ENCODE assay signal across 10 cellular contexts in the genomic region with DNA sequence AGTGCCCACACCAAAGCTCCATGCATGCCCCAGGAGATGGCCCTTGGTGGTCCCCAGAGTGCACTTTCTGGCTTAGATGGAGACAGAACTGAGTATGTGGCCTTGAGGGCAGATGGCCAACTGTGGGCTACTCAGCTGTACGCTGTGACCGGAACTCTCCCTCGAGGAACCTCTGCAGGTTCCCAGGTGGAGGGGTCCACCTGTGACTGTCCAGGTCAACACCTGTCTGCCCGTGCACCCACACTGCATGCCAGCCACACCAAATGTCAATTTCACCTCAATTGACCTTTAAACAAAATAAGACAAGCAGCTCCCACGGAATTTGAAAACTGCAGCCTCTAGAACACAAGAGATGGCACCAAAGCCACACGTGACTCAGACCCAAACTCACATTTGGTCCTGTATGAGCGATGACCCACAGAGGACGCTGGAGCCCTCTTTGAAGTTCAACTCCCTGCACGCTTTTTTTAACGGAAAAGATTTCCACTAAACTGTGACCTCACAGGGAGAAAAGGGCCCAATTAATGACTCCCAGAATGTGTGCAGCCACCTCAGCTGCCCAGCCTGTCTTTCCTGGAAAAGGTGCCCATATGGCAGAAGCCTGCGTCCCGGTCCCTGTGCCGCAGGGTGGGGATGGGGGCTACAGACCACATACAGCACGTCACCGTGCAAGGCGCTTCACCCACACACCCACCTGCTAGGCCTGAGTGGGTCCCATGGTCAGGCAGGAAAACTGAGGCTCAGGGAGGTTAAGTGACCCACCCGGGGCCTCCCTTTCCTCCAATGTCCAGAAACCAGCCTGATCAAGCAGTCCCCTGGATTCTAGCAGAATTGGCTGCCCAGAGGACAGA. TPM values are rescaled to one million over a fixed set of nuclear protein-coding genes. Genes with fewer than 3 reads are reported as not detected.
DNase-seq lines count a peak whose midpoint lies in the region; ATAC-seq lines count a peak whose summit lies in the region.
"Had no signal": no experiment of that assay in that cellular context is flagged by ENCODE, and none has a peak within 500 bp of the region (broad histone marks: within the 10 kb centered on the region; RNA-seq: fewer than 3 reads in every experiment).

No MANE protein-coding gene starts in this region.

- POLR2A ChIA-PET in activated CD4-positive, alpha-beta T cell treated with anti-CD3 and anti-CD28 coated beads for 36 hours (lab: Charles Lee) = no interaction called here

- H3K4me1 Mint-ChIP-seq in activated CD4-positive, alpha-beta T cell treated with anti-CD3 and anti-CD28 coated beads for 36 hours = peaks cover 43% of the 10 kb centered on the region
- peaks cover 35% of the 10 kb centered on the region for H3K4me1 Mint-ChIP-seq in activated naive CD8-positive, alpha-beta T cell treated with anti-CD3 and anti-CD28 coated beads, Interleukin-2, amount 50 U/mL, for 24 hours
- H3K4me1 Mint-ChIP-seq in stimulated activated effector memory CD8-positive, alpha-beta T cell treated with anti-CD3 and anti-CD28 coated beads, Interleukin-12 subunit alpha, Interleukin-12 subunit beta, amount 100 ng/mL, for 72 hours = peaks cover 41% of the 10 kb centered on the region

- H3K27me3 Mint-ChIP-seq in activated CD4-positive, alpha-beta T cell treated with anti-CD3 and anti-CD28 coated beads for 36 hours = peaks cover 7% of the 10 kb centered on the region
- H3K27me3 Mint-ChIP-seq in activated naive CD8-positive, alpha-beta T cell treated with anti-CD3 and anti-CD28 coated beads, Interleukin-2, amount 50 U/mL, for 24 hours = peaks cover 4% of the 10 kb centered on the region
- H3K27me3 Mint-ChIP-seq: activated CD4-positive, alpha-beta T cell treated with anti-CD3 and anti-CD28 coated beads, Interleukin-2, amount 10 ng/mL, durations not matched to agents 7 days and 5 days had no signal

- CTCF ChIA-PET in activated CD4-positive, alpha-beta T cell treated with anti-CD3 and anti-CD28 coated beads for 36 hours (lab: Charles Lee) = interaction anchor here (1.2 to 2.6 kb wide), 6 partner anchors 10 to 187 kb away, joined by 3 to 18 read pairs (median 6); a partner anchor contains a TSS

- H3K9me3 Mint-ChIP-seq in activated CD4-positive, alpha-beta T cell treated with anti-CD3 and anti-CD28 coated beads for 36 hours (ENCODE audit: low read depth) = no peaks in the 10 kb centered on the region
- H3K9me3 Mint-ChIP-seq in activated naive CD8-positive, alpha-beta T cell treated with anti-CD3 and anti-CD28 coated beads, Interleukin-2, amount 50 U/mL, for 24 hours = no peaks in the 10 kb centered on the region
- no peaks in the 10 kb centered on the region for H3K9me3 Mint-ChIP-seq in stimulated activated effector memory CD8-positive, alpha-beta T cell treated with anti-CD3 and anti-CD28 coated beads, Interleukin-12 subunit alpha, Interleukin-12 subunit beta, amount 100 ng/mL, for 72 hours
- H3K9me3 Mint-ChIP-seq: activated CD4-positive, alpha-beta T cell treated with anti-CD3 and anti-CD28 coated beads, Interleukin-2, amount 10 ng/mL, durations not matched to agents 7 days and 5 days had no signal

- H3K27ac Mint-ChIP-seq in activated CD4-positive, alpha-beta T cell treated with anti-CD3 and anti-CD28 coated beads for 36 hours = peak overlapping the region; percentile 76
- peak overlapping the region; percentile 77 for H3K27ac Mint-ChIP-seq in activated naive CD8-positive, alpha-beta T cell treated with anti-CD3 and anti-CD28 coated beads, Interleukin-2, amount 50 U/mL, for 24 hours
- peak overlapping the region; percentile 81 for H3K27ac Mint-ChIP-seq in stimulated activated effector memory CD8-positive, alpha-beta T cell treated with anti-CD3 and anti-CD28 coated beads, Interleukin-12 subunit alpha, Interleukin-12 subunit beta, amount 100 ng/mL, for 72 hours
- H3K27ac Mint-ChIP-seq: activated CD4-positive, alpha-beta T cell treated with anti-CD3 and anti-CD28 coated beads, Interleukin-2, amount 10 ng/mL, durations not matched to agents 7 days and 5 days had no signal

- ATAC-seq in activated CD4-positive, alpha-beta T cell treated with anti-CD3 and anti-CD28 coated beads for 36 hours = no peak
- ATAC-seq in HG02973 (IDR thresholded peaks at IDR 0.05; ENCODE audit: unreplicated experiment) (peak; percentile 8), HG03457 (IDR thresholded peaks at IDR 0.05; ENCODE audit: unreplicated experiment) (no peak)
- ATAC-seq in activated naive CD8-positive, alpha-beta T cell treated with anti-CD3 and anti-CD28 coated beads, Interleukin-2, amount 50 U/mL, for 24 hours = no peak
- peak; percentile 14 for ATAC-seq in stimulated activated effector memory CD8-positive, alpha-beta T cell treated with anti-CD3 and anti-CD28 coated beads, Interleukin-12 subunit alpha, Interleukin-12 subunit beta, amount 100 ng/mL, for 72 hours

- peaks cover 25% of the 10 kb centered on the region for H3K36me3 Mint-ChIP-seq in activated CD4-positive, alpha-beta T cell treated with anti-CD3 and anti-CD28 coated beads for 36 hours (ENCODE audit: low read depth)
- H3K36me3 Mint-ChIP-seq in activated naive CD8-positive, alpha-beta T cell treated with anti-CD3 and anti-CD28 coated beads, Interleukin-2, amount 50 U/mL, for 24 hours (ENCODE audit: low read depth) = peaks cover 18% of the 10 kb centered on the region
- H3K36me3 Mint-ChIP-seq in stimulated activated effector memory CD8-positive, alpha-beta T cell treated with anti-CD3 and anti-CD28 coated beads, Interleukin-12 subunit alpha, Interleukin-12 subunit beta, amount 100 ng/mL, for 72 hours = peaks cover 23% of the 10 kb centered on the region

- intact Hi-C loops in activated CD4-positive, alpha-beta T cell treated with anti-CD3 and anti-CD28 coated beads for 36 hours (cut with DNase I, micrococcal nuclease) = no loop called here

- no peak overlapping the region for H3K4me3 Mint-ChIP-seq in activated CD4-positive, alpha-beta T cell treated with anti-CD3 and anti-CD28 coated beads for 36 hours
- H3K4me3 Mint-ChIP-seq in activated naive CD8-positive, alpha-beta T cell treated with anti-CD3 and anti-CD28 coated beads, Interleukin-2, amount 50 U/mL, for 24 hours = peak overlapping the region; percentile 58
- no peak overlapping the region for H3K4me3 Mint-ChIP-seq in stimulated activated effector memory CD8-positive, alpha-beta T cell treated with anti-CD3 and anti-CD28 coated beads, Interleukin-12 subunit alpha, Interleukin-12 subunit beta, amount 100 ng/mL, for 72 hours
- H3K4me3 Mint-ChIP-seq: activated CD4-positive, alpha-beta T cell treated with anti-CD3 and anti-CD28 coated beads, Interleukin-2, amount 10 ng/mL, durations not matched to agents 7 days and 5 days had no signal

- DNase-seq in activated CD4-positive, alpha-beta T cell treated with anti-CD3 and anti-CD28 coated beads for 36 hours = peak; percentile 55
- no peak for DNase-seq in activated CD4-positive, alpha-beta T cell treated with anti-CD3 and anti-CD28 coated beads, Interleukin-2, amount 50 U/mL, for 48 hours
- DNase-seq in activated naive CD8-positive, alpha-beta T cell treated with anti-CD3 and anti-CD28 coated beads, Interleukin-2, amount 50 U/mL, for 24 hours = peak; percentile 33
- no peak for DNase-seq in stimulated activated effector memory CD8-positive, alpha-beta T cell treated with anti-CD3 and anti-CD28 coated beads, Interleukin-12 subunit alpha, Interleukin-12 subunit beta, amount 100 ng/mL, for 72 hours (ENCODE audit: low spot score in 2 of 2)
- DNase-seq in NCI-H748 (lab: John Stamatoyannopoulos, UW; ENCODE audit: unreplicated experiment) = no peak
- no peak for DNase-seq in NCI-H128 (lab: John Stamatoyannopoulos, UW; ENCODE audit: unreplicated experiment)
- DNase-seq: NCI-H526 treated with DMSO at 0.1 percent for 48 hours had no signal

RNA-seq across cellular contexts. Expression of a gene that starts 47.7 kb away (rescaled TPM):
- total RNA-seq in activated CD4-positive, alpha-beta T cell treated with anti-CD3 and anti-CD28 coated beads for 36 hours = under 1 TPM; 0.57 to 0.90 TPM

Comparison
In these comparisons a context has a peak if more than half of its experiments do, and no peak if none do; other contexts are left out.
1. DNase-seq: peak in activated CD4-positive, alpha-beta T cell treated with anti-CD3 and anti-CD28 coated beads for 36 hours (single experiment) and activated naive CD8-positive, alpha-beta T cell treated with anti-CD3 and anti-CD28 coated beads, Interleukin-2, amount 50 U/mL, for 24 hours (single experiment); none in activated CD4-positive, alpha-beta T cell treated with anti-CD3 and anti-CD28 coated beads, Interleukin-2, amount 50 U/mL, for 48 hours (0 of 2), stimulated activated effector memory CD8-positive, alpha-beta T cell treated with anti-CD3 and anti-CD28 coated beads, Interleukin-12 subunit alpha, Interleukin-12 subunit beta, amount 100 ng/mL, for 72 hours (0 of 2), NCI-H748 (single experiment) and NCI-H128 (single experiment).
2. ATAC-seq: peak in HG02973 (single experiment) and stimulated activated effector memory CD8-positive, alpha-beta T cell treated with anti-CD3 and anti-CD28 coated beads, Interleukin-12 subunit alpha, Interleukin-12 subunit beta, amount 100 ng/mL, for 72 hours (single experiment); none in activated CD4-positive, alpha-beta T cell treated with anti-CD3 and anti-CD28 coated beads for 36 hours (single experiment), activated naive CD8-positive, alpha-beta T cell treated with anti-CD3 and anti-CD28 coated beads, Interleukin-2, amount 50 U/mL, for 24 hours (single experiment) and HG03457 (single experiment).
3. Peak in every context shown above with its lines, with median percentiles within 50 percentile points of each other: H3K27ac Mint-ChIP-seq.